Comparison of ENCODE assay signal across 15 cellular contexts in the genomic region with DNA sequence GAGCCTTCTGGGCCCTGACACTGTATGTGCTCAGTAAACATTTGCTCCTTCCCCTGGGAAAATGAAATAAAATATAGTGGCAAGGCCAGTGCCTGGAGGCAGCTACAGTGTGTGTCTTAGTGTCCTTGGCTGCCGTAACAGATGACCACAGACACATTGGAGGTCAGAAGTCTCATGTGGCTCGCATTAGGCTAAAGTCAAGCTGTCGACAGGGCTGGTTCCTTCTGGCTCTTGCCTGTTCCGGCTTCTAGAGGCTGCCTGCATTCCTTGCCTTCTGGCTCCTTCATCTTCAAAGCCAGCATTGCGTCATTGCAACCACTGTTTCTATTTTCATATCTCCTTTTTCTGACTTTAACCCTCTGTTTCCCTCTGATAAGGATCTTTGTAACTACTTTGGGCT.
DNase-seq lines count a peak whose midpoint lies in the region; ATAC-seq and TF ChIP-seq lines count a peak whose summit lies in the region.
"Had no signal": no experiment of that assay in that cellular context is flagged by ENCODE, and none has a peak within 500 bp of the region (broad histone marks: within the 10 kb centered on the region; RNA-seq: fewer than 3 reads in every experiment).

No MANE protein-coding gene starts in this region.

- H3K27ac ChIP-seq in mammary epithelial cell (ENCODE audit: insufficient read depth, low read depth, low read length) (no peak overlapping the region), fibroblast of lung (ENCODE audit: insufficient read depth, low read length) (peak overlapping the region; percentile 41)

- 88% methylated on average over 4 of the region's 5 CpGs for WGBS in mammary epithelial cell (ENCODE audit: low coverage, missing lambda C conversion rate)

- H3K9me3 Mint-ChIP-seq in MCF 10A (ENCODE audit: unreplicated experiment) = no peaks in the 10 kb centered on the region
- H3K9me3 Mint-ChIP-seq in stimulated activated effector memory CD8-positive, alpha-beta T cell treated with anti-CD3 and anti-CD28 coated beads, Interleukin-12 subunit alpha, Interleukin-12 subunit beta, amount 100 ng/mL, for 72 hours = no peaks in the 10 kb centered on the region
- H3K9me3 Mint-ChIP-seq: GM23338 had no signal

- DNase-seq in MCF 10A (ENCODE audit: unreplicated experiment) (peak; percentile 26), mammary epithelial cell (no peak), RPMI7951 (ENCODE audit: low read depth) (peak; percentile 94), fibroblast of lung (ENCODE audit: low read depth in 2 of 2) (peak in 1 of 2 donors; percentile 93), cardiac septum (ENCODE audit: low spot score) (no peak)
- no peak for DNase-seq in stimulated activated effector memory CD8-positive, alpha-beta T cell treated with anti-CD3 and anti-CD28 coated beads, Interleukin-12 subunit alpha, Interleukin-12 subunit beta, amount 100 ng/mL, for 72 hours (ENCODE audit: low spot score in 2 of 2)
- DNase-seq: activated CD4-positive, alpha-beta T cell treated with anti-CD3 and anti-CD28 coated beads, Interleukin-2, amount 50 U/mL, for 4 hours; activated T-cell treated with anti-CD3 and anti-CD28 coated beads, Interleukin-2, amount 50 U/mL, for 48 hours; NCI-H1048; NCI-H2171; Right ventricle myocardium superior; stimulated activated CD4-positive, alpha-beta T cell treated with anti-CD3 and anti-CD28 coated beads, Interleukin-15, amount 100 ng/mL, for 24 hours had no signal

- H3K4me3 ChIP-seq in mammary epithelial cell (replicated peaks in 1 of 3; ENCODE audit: insufficient read depth in 1 of 3, low read depth in 2 of 3, low read length in 3 of 3) = no peak overlapping the region
- H3K4me3 ChIP-seq in fibroblast of lung (replicated peaks in 1 of 4; ENCODE audit: control extremely low read depth in 1 of 4, insufficient read depth in 1 of 4, low read depth in 3 of 4, low read length in 4 of 4) = no peak overlapping the region
- H3K4me3 ChIP-seq: GM23338 had no signal

- H3K4me1 ChIP-seq in mammary epithelial cell (ENCODE audit: insufficient read depth, low read length) (no peaks in the 10 kb centered on the region), fibroblast of lung (ENCODE audit: control insufficient read depth, extremely low read depth, insufficient read depth, low read length) (peaks cover 8% of the 10 kb centered on the region)

- no peak overlapping the region for H2AFZ ChIP-seq in mammary epithelial cell (ENCODE audit: low read depth, low read length)
- no peak overlapping the region for H2AFZ ChIP-seq in fibroblast of lung (ENCODE audit: low read length)
- H2AFZ ChIP-seq: GM23338 had no signal

- in situ Hi-C loops in mammary epithelial cell (cut with MboI; ENCODE audit: low sequenced_read_pairs in 2 of 2) = no loop called here

- H3K27me3 ChIP-seq in mammary epithelial cell (ENCODE audit: insufficient read depth, low read length) (no peaks in the 10 kb centered on the region), fibroblast of lung (ENCODE audit: control insufficient read depth, insufficient read depth, low read length) (no peaks in the 10 kb centered on the region)

- no peaks in the 10 kb centered on the region for H3K36me3 ChIP-seq in mammary epithelial cell (ENCODE audit: insufficient read depth, low read length)
- H3K36me3 ChIP-seq in fibroblast of lung (ENCODE audit: control insufficient read depth, insufficient read depth, low read length) = no peaks in the 10 kb centered on the region

- dilution Hi-C loops in mammary epithelial cell (cut with HindIII; ENCODE audit: low sequenced_read_pairs) = no loop called here

- H3K9ac ChIP-seq in mammary epithelial cell (ENCODE audit: insufficient read depth, low read length) (no peak overlapping the region), fibroblast of lung (ENCODE audit: insufficient read depth, low read length) (no peak overlapping the region)

- peaks cover 9% of the 10 kb centered on the region for H3K36me3 Mint-ChIP-seq in MCF 10A (ENCODE audit: insufficient read depth, unreplicated experiment)
- H3K36me3 Mint-ChIP-seq in stimulated activated effector memory CD8-positive, alpha-beta T cell treated with anti-CD3 and anti-CD28 coated beads, Interleukin-12 subunit alpha, Interleukin-12 subunit beta, amount 100 ng/mL, for 72 hours = no peaks in the 10 kb centered on the region

- H3K4me1 Mint-ChIP-seq in MCF 10A (ENCODE audit: insufficient read depth, unreplicated experiment) = no peaks in the 10 kb centered on the region
- H3K4me1 Mint-ChIP-seq in stimulated activated effector memory CD8-positive, alpha-beta T cell treated with anti-CD3 and anti-CD28 coated beads, Interleukin-12 subunit alpha, Interleukin-12 subunit beta, amount 100 ng/mL, for 72 hours = no peaks in the 10 kb centered on the region

- ATAC-seq in stimulated activated effector memory CD8-positive, alpha-beta T cell treated with anti-CD3 and anti-CD28 coated beads, Interleukin-12 subunit alpha, Interleukin-12 subunit beta, amount 100 ng/mL, for 72 hours = no peak
- ATAC-seq in GM21786 (IDR thresholded peaks at IDR 0.05; ENCODE audit: unreplicated experiment) (no peak), GM18498 (IDR thresholded peaks at IDR 0.05; ENCODE audit: unreplicated experiment) (no peak)
- ATAC-seq: GM23338 had no signal

- H4K20me1 ChIP-seq in mammary epithelial cell (ENCODE audit: insufficient read depth, low read length) = no peaks in the 10 kb centered on the region
- no peaks in the 10 kb centered on the region for H4K20me1 ChIP-seq in fibroblast of lung (ENCODE audit: control insufficient read depth, extremely low read depth, insufficient read depth, low read length)

- H3K27ac Mint-ChIP-seq in MCF 10A (ENCODE audit: low read depth, unreplicated experiment) = no peak overlapping the region
- no peak overlapping the region for H3K27ac Mint-ChIP-seq in stimulated activated effector memory CD8-positive, alpha-beta T cell treated with anti-CD3 and anti-CD28 coated beads, Interleukin-12 subunit alpha, Interleukin-12 subunit beta, amount 100 ng/mL, for 72 hours
- H3K27ac Mint-ChIP-seq: GM23338 had no signal

- BruUV-seq in MCF 10A (replicated peaks; lab: Mats Ljungman, UMichigan) = no TSS peak
- no TSS peak for BruUV-seq in mammary epithelial cell (replicated peaks; lab: Mats Ljungman, UMichigan)

- H3K4me3 Mint-ChIP-seq in MCF 10A (ENCODE audit: unreplicated experiment) = no peak overlapping the region
- H3K4me3 Mint-ChIP-seq in stimulated activated effector memory CD8-positive, alpha-beta T cell treated with anti-CD3 and anti-CD28 coated beads, Interleukin-12 subunit alpha, Interleukin-12 subunit beta, amount 100 ng/mL, for 72 hours = no peak overlapping the region
- H3K4me3 Mint-ChIP-seq: GM23338 had no signal

- H3K4me2 ChIP-seq in mammary epithelial cell (ENCODE audit: insufficient read depth, low read depth, low read length) (no peak overlapping the region), fibroblast of lung (ENCODE audit: extremely low read depth, insufficient read depth, low read length) (peak overlapping the region; percentile 15)
- H3K4me2 ChIP-seq: GM23338 had no signal

- no peaks in the 10 kb centered on the region for H3K27me3 Mint-ChIP-seq in MCF 10A (ENCODE audit: insufficient read depth, unreplicated experiment)

- CTCF ChIA-PET in MCF 10A (lab: Yijun Ruan, JAX) = no interaction called here
- CTCF ChIA-PET in mammary epithelial cell (lab: Charles Lee; ENCODE audit: low non-redundant PET) = no interaction called here

- H3K9me3 ChIP-seq in mammary epithelial cell (replicated peaks; ENCODE audit: insufficient read depth, low read length) (no peaks in the 10 kb centered on the region), fibroblast of lung (ENCODE audit: control insufficient read depth, insufficient read depth, low read depth, low read length) (no peaks in the 10 kb centered on the region)

- POLR2A ChIA-PET in MCF 10A (lab: Yijun Ruan, JAX) = interaction anchor here (1.1 kb wide), 1 partner anchor 83 kb away, joined by 3 read pairs; no protein-coding TSS in a partner anchor

- no peaks in the 10 kb centered on the region for H3K79me2 ChIP-seq in mammary epithelial cell (ENCODE audit: insufficient read depth, low read length)
- no peaks in the 10 kb centered on the region for H3K79me2 ChIP-seq in fibroblast of lung (ENCODE audit: control insufficient read depth, insufficient read depth, low read length)

- TF ChIP-seq CTCF in MCF 10A (IDR thresholded peaks at IDR 0.05; ENCODE audit: unreplicated experiment) (no peak), mammary epithelial cell (conservative IDR thresholded peaks at IDR 0.05 in 1 of 2, IDR thresholded peaks at IDR 0.05 in 1 of 2; ENCODE audit: extremely low read depth in 1 of 2, insufficient read depth in 1 of 2, low read depth in 1 of 2, low read length in 2 of 2) (no peak), fibroblast of lung (conservative IDR thresholded peaks at IDR 0.05 in 1 of 2, IDR thresholded peaks at IDR 0.05 in 1 of 2; ENCODE audit: low read depth in 1 of 2, low read length in 2 of 2) (no peak)

- intact Hi-C loops in MCF 10A (cut with micrococcal nuclease) (no loop called here), mammary epithelial cell (cut with micrococcal nuclease) (no loop called here), cardiac septum (cut with DNase I) (no loop called here)

Comparison
In these comparisons a context has a peak if more than half of its experiments do, and no peak if none do; other contexts are left out.
1. DNase-seq: peak in MCF 10A (single experiment) and RPMI7951 (single experiment); none in mammary epithelial cell (single experiment), cardiac septum (single experiment) and stimulated activated effector memory CD8-positive, alpha-beta T cell treated with anti-CD3 and anti-CD28 coated beads, Interleukin-12 subunit alpha, Interleukin-12 subunit beta, amount 100 ng/mL, for 72 hours (0 of 2).